15 cellular contexts compared by ENCODE assay signal in genomic region chr6:134217110-134217509, GRCh38.
A peak's percentile ranks its signal among the peaks of the same experiment; 100 is the strongest.
DNase-seq lines count a peak whose midpoint lies in the region; ATAC-seq and TF ChIP-seq lines count a peak whose summit lies in the region.
"Had no signal": no experiment of that assay in that cellular context is flagged by ENCODE, and none has a peak within 500 bp of the region (broad histone marks: within the 10 kb centered on the region; RNA-seq: fewer than 3 reads in every experiment).

No MANE protein-coding gene starts in this region.

- H3K9me2 ChIP-seq in Loucy (replicated peaks; ENCODE audit: low read depth, low read length) = no peaks in the 10 kb centered on the region

- H3K9ac ChIP-seq in BLaER1 (no peak overlapping the region), Loucy (ENCODE audit: low read depth, low read length, poor library complexity, severe bottlenecking) (no peak overlapping the region)

- H3K4me2 ChIP-seq in BLaER1 = peak overlapping the region; percentile 22
- H3K4me2 ChIP-seq in Loucy (ENCODE audit: low read depth, low read length, poor library complexity, severe bottlenecking) = no peak overlapping the region
- H3K4me2 ChIP-seq in osteoblast (ENCODE audit: insufficient read depth, low read length) = no peak overlapping the region
- H3K4me2 ChIP-seq: hepatocyte had no signal

- H3K27ac ChIP-seq in BLaER1 (no peak overlapping the region), esophagus squamous epithelium (peak overlapping the region in 3 of 4 donors; percentile 6 to 60 (median 19)), osteoblast (ENCODE audit: low read depth, low read length) (peak overlapping the region; percentile 4)
- H3K27ac ChIP-seq: hepatocyte had no signal

- H2AFZ ChIP-seq in Loucy (ENCODE audit: low read length) = peak overlapping the region; percentile 46; the same call in 1 of the 2 replicates
- peak overlapping the region; percentile 7 for H2AFZ ChIP-seq in osteoblast (ENCODE audit: low read length)
- H2AFZ ChIP-seq: hepatocyte had no signal

- H4K20me1 ChIP-seq in BLaER1 (no peaks in the 10 kb centered on the region), Loucy (ENCODE audit: insufficient read depth, low read length, poor library complexity, severe bottlenecking) (no peaks in the 10 kb centered on the region), osteoblast (ENCODE audit: insufficient read depth, low read length) (no peaks in the 10 kb centered on the region)

- no peaks in the 10 kb centered on the region for H3F3A ChIP-seq in Loucy (ENCODE audit: low read depth)

- no peak for DNase-seq in esophagus squamous epithelium (lab: John Stamatoyannopoulos, UW)
- DNase-seq in osteoblast (ENCODE audit: insufficient read length, low spot score, missing footprints) = peak; percentile 87
- DNase-seq in NCI-H774 (lab: John Stamatoyannopoulos, UW) = no peak
- DNase-seq in islet precursor cell = no peak
- DNase-seq in nucleus accumbens (lab: John Stamatoyannopoulos, UW) = no peak
- DNase-seq: activated CD4-positive, alpha-beta T cell treated with anti-CD3 and anti-CD28 coated beads for 48 hours; activated T-cell treated with anti-CD3 and anti-CD28 coated beads, Interleukin-2, amount 50 U/mL, for 4 hours; DMS 273 treated with DMSO at 0.1 percent for 48 hours; H9; left cardiac atrium; stimulated activated naive B cell treated with anti-CD40 and anti-IgM and Interleukin-4, amounts not matched to agents 10 μg/mL and 1 μg/mL and 100 μg/mL, for 72 hours had no signal

- TF ChIP-seq POLR2A in esophagus squamous epithelium (IDR thresholded peaks at IDR 0.05) = no peak

- intact Hi-C loops in esophagus squamous epithelium (cut with DNase I) = no loop called here

- TF ChIP-seq CTCF in Loucy (conservative IDR thresholded peaks at IDR 0.05; ENCODE audit: low read length) (no peak), esophagus squamous epithelium (IDR thresholded peaks at IDR 0.05) (no peak), osteoblast (IDR thresholded peaks at IDR 0.05; ENCODE audit: extremely low read depth, low read depth, low read length) (no peak)

- no peaks in the 10 kb centered on the region for H3K79me2 ChIP-seq in Loucy (ENCODE audit: insufficient read depth, low read length)
- H3K79me2 ChIP-seq in osteoblast (ENCODE audit: insufficient read depth, low read length) = no peaks in the 10 kb centered on the region
- H3K79me2 ChIP-seq: hepatocyte had no signal

- H3K27me3 ChIP-seq in BLaER1 = no peaks in the 10 kb centered on the region
- no peaks in the 10 kb centered on the region for H3K27me3 ChIP-seq in Loucy (ENCODE audit: insufficient read depth, low read length, poor library complexity, severe bottlenecking)
- H3K27me3 ChIP-seq in esophagus squamous epithelium = no peaks in the 10 kb centered on the region
- no peaks in the 10 kb centered on the region for H3K27me3 ChIP-seq in osteoblast (ENCODE audit: insufficient read depth, low read length)
- H3K27me3 ChIP-seq: hepatocyte had no signal

- ATAC-seq in HG03045 (IDR thresholded peaks at IDR 0.05; ENCODE audit: unreplicated experiment) = no peak
- ATAC-seq: activated T-cell treated with anti-CD3 and anti-CD28 coated beads, Interleukin-2, amount 50 U/mL, for 4 hours; left cardiac atrium had no signal

- H3K4me1 ChIP-seq in BLaER1 = peaks cover 15% of the 10 kb centered on the region; the same call in 1 of the 2 replicates
- peaks cover 5% of the 10 kb centered on the region for H3K4me1 ChIP-seq in Loucy (ENCODE audit: insufficient read depth, low read length, poor library complexity, severe bottlenecking)
- peaks cover 0 to 24% (median 8%) of the 10 kb centered on the region in 3 donors for H3K4me1 ChIP-seq in esophagus squamous epithelium
- H3K4me1 ChIP-seq in osteoblast (ENCODE audit: insufficient read depth, low read length) = peaks cover 12% of the 10 kb centered on the region

- H3K4me3 ChIP-seq in BLaER1 (no peak overlapping the region), Loucy (ENCODE audit: low read length, poor library complexity, severe bottlenecking) (no peak overlapping the region), esophagus squamous epithelium (no peak overlapping the region), osteoblast (ENCODE audit: insufficient read depth, low read length) (no peak overlapping the region)
- H3K4me3 ChIP-seq: hepatocyte had no signal

- H3K36me3 ChIP-seq in BLaER1 (peaks cover 21% of the 10 kb centered on the region), Loucy (ENCODE audit: insufficient read depth, low read length) (no peaks in the 10 kb centered on the region), esophagus squamous epithelium (no peaks in the 10 kb centered on the region), osteoblast (ENCODE audit: insufficient read depth, low read length) (no peaks in the 10 kb centered on the region)

- 86 to 88% methylated on average over 4 to 5 of the region's 5 CpGs for WGBS in esophagus squamous epithelium, 2 donors

- peaks cover 7% of the 10 kb centered on the region; the same call in 1 of the 2 replicates for H3K9me3 ChIP-seq in BLaER1
- no peaks in the 10 kb centered on the region for H3K9me3 ChIP-seq in Loucy (ENCODE audit: insufficient read depth, low read depth, low read length)
- H3K9me3 ChIP-seq in esophagus squamous epithelium = no peaks in the 10 kb centered on the region
- no peaks in the 10 kb centered on the region for H3K9me3 ChIP-seq in osteoblast (ENCODE audit: low read depth, low read length)
